In genomic region chr12:115201928-115202327, GRCh38 we compare ENCODE assay signal across 12 cellular contexts.
DNase-seq lines count a peak whose midpoint lies in the region; ATAC-seq and TF ChIP-seq lines count a peak whose summit lies in the region.
"Had no signal": no experiment of that assay in that cellular context is flagged by ENCODE, and none has a peak within 500 bp of the region (broad histone marks: within the 10 kb centered on the region; RNA-seq: fewer than 3 reads in every experiment).

No MANE protein-coding gene starts in this region.

- no peak for TF ChIP-seq POLR2A in gastrocnemius medialis (IDR thresholded peaks at IDR 0.05)

- H3K9me3 ChIP-seq in gastrocnemius medialis (no peaks in the 10 kb centered on the region), ascending aorta (no peaks in the 10 kb centered on the region)
- H3K9me3 ChIP-seq: HAP-1 had no signal

- intact Hi-C loops in gastrocnemius medialis (cut with DNase I; ENCODE audit: low total_unique reads) (no loop called here), ascending aorta (cut with DNase I) (no loop called here)

- H3K36me3 ChIP-seq in gastrocnemius medialis (no peaks in the 10 kb centered on the region), ascending aorta (no peaks in the 10 kb centered on the region)
- H3K36me3 ChIP-seq: HAP-1 had no signal

- in situ Hi-C loops in gastrocnemius medialis (cut with MboI; ENCODE audit: low sequenced_read_pairs in 4 of 4), result no loop called here

- H3K27ac ChIP-seq in gastrocnemius medialis, result no peak overlapping the region
- no peak overlapping the region for H3K27ac ChIP-seq in ascending aorta
- H3K27ac ChIP-seq: 22Rv1 had no signal

- H3K27me3 ChIP-seq in gastrocnemius medialis (no peaks in the 10 kb centered on the region), ascending aorta (no peaks in the 10 kb centered on the region)

- H3K4me3 ChIP-seq in fibroblast of villous mesenchyme (ENCODE audit: low read depth, low read length) (no peak overlapping the region), gastrocnemius medialis (no peak overlapping the region), ascending aorta (no peak overlapping the region)
- H3K4me3 ChIP-seq: HAP-1 had no signal

- H3K4me1 ChIP-seq in gastrocnemius medialis (peaks cover 0 to 4% of the 10 kb centered on the region in 2 donors), ascending aorta (no peaks in the 10 kb centered on the region)
- H3K4me1 ChIP-seq: HAP-1 had no signal

- DNase-seq in NCI-H510A treated with DMSO at 0.1 percent for 48 hours (lab: John Stamatoyannopoulos, UW) (peak; percentile 35), NCI-H510A (lab: John Stamatoyannopoulos, UW) (no peak), SK-N-DZ (ENCODE audit: low spot score) (peak; percentile 67), fibroblast of villous mesenchyme (ENCODE audit: low read depth) (peak; percentile 53), gastrocnemius medialis (no peak), C1 segment of cervical spinal cord (lab: John Stamatoyannopoulos, UW) (no peak), ascending aorta (ENCODE audit: low spot score in 2 of 2) (no peak)
- DNase-seq: CD8-positive, alpha-beta memory T cell; GOT3 had no signal

- TF ChIP-seq CTCF in fibroblast of villous mesenchyme (IDR thresholded peaks at IDR 0.05; ENCODE audit: insufficient read depth, low read depth, low read length), result no peak
- no peak for TF ChIP-seq CTCF in gastrocnemius medialis (IDR thresholded peaks at IDR 0.05 in 4 of 5, conservative IDR thresholded peaks at IDR 0.05 in 1 of 5)
- no peak for TF ChIP-seq CTCF in ascending aorta (IDR thresholded peaks at IDR 0.05)

- ATAC-seq in gastrocnemius medialis (peak; percentile 46 to 77), GM21360 (IDR thresholded peaks at IDR 0.05; ENCODE audit: unreplicated experiment) (no peak)

Comparison
In these comparisons a context has a peak if more than half of its experiments do, and no peak if none do; other contexts are left out.
1. DNase-seq: peak in NCI-H510A treated with DMSO at 0.1 percent for 48 hours (single experiment), SK-N-DZ (single experiment) and fibroblast of villous mesenchyme (single experiment); none in NCI-H510A (single experiment), gastrocnemius medialis (0 of 2), C1 segment of cervical spinal cord (0 of 14) and ascending aorta (0 of 2).